ENCODE assay signal across 13 cellular contexts in genomic region chrX:25524150-25524549, GRCh38.
DNase-seq lines count a peak whose midpoint lies in the region; ATAC-seq and TF ChIP-seq lines count a peak whose summit lies in the region.
"Had no signal": no experiment of that assay in that cellular context is flagged by ENCODE, and none has a peak within 500 bp of the region (broad histone marks: within the 10 kb centered on the region; RNA-seq: fewer than 3 reads in every experiment).

No MANE protein-coding gene starts in this region.

- H3K36me3 ChIP-seq in ACC112 (ENCODE audit: insufficient read depth, low read length) (no peaks in the 10 kb centered on the region), IMR-90 (ENCODE audit: control insufficient read depth, insufficient read depth, low read length) (no peaks in the 10 kb centered on the region), brain microvascular endothelial cell (replicated peaks) (no peaks in the 10 kb centered on the region)
- H3K36me3 ChIP-seq: vagina had no signal

- TF ChIP-seq RAD21 in IMR-90 (IDR thresholded peaks at IDR 0.05; ENCODE audit: low read length), result no peak

- H3K79me2 ChIP-seq in ACC112 (ENCODE audit: control insufficient read depth, insufficient read depth, low read length, unreplicated experiment), result no peaks in the 10 kb centered on the region

- H3K4ac ChIP-seq in IMR-90 (ENCODE audit: low read depth, low read length), result no peak overlapping the region

- ATAC-seq in IMR-90 (ENCODE audit: low read depth) (no peak), T-cell (replicated peaks in 1 of 4) (no peak), GM21717 (IDR thresholded peaks at IDR 0.05; ENCODE audit: unreplicated experiment) (no peak), HG02870 (IDR thresholded peaks at IDR 0.05; ENCODE audit: unreplicated experiment) (no peak)
- ATAC-seq: activated T-cell treated with anti-CD3 and anti-CD28 coated beads, Interleukin-2, amount 50 U/mL, for 72 hours had no signal

- no peak overlapping the region for H4K8ac ChIP-seq in IMR-90 (ENCODE audit: low read depth in 2 of 2, low read length in 2 of 2)

- H3K4me1 Mint-ChIP-seq in T-cell, result no peaks in the 10 kb centered on the region

- H4K20me1 ChIP-seq in IMR-90 (ENCODE audit: insufficient read depth, low read length), result no peaks in the 10 kb centered on the region

- in situ Hi-C loops in IMR-90 (cut with MboI; ENCODE audit: low sequenced_read_pairs), result no loop called here
- in situ Hi-C loops in brain microvascular endothelial cell (cut with HindIII; ENCODE audit: low pct_ligation_motif_present, low sequenced_read_pairs), result no loop called here
- in situ Hi-C loops in KBM-7 (cut with MboI; ENCODE audit: low pct_unique_long_range_greater_than_20kb, low sequenced_read_pairs), result no loop called here

- H3K27ac ChIP-seq in ACC112 (ENCODE audit: low read depth, low read length) (0 out of 2 replicates have a peak overlapping the region, but pooled peaks have one; percentile 4), IMR-90 (ENCODE audit: insufficient read depth, low read length) (no peak overlapping the region), brain microvascular endothelial cell (no peak overlapping the region)
- H3K27ac ChIP-seq: vagina had no signal

- no peak overlapping the region for H2BK120ac ChIP-seq in IMR-90 (ENCODE audit: low read depth, low read length)

- H3K27ac Mint-ChIP-seq in T-cell, result no peak overlapping the region
- H3K27ac Mint-ChIP-seq: activated T-cell treated with anti-CD3 and anti-CD28 coated beads, Interleukin-2, amount 50 U/mL, for 72 hours had no signal

- no peaks in the 10 kb centered on the region for H3K79me1 ChIP-seq in IMR-90 (ENCODE audit: low read depth in 1 of 2, low read length in 2 of 2)

- peaks cover 0 to 3% (median 0%) of the 10 kb centered on the region in 3 donors for H3K9me3 Mint-ChIP-seq in T-cell
- H3K9me3 Mint-ChIP-seq: activated T-cell treated with anti-CD3 and anti-CD28 coated beads, Interleukin-2, amount 50 U/mL, for 72 hours had no signal

- H3K23ac ChIP-seq in IMR-90 (ENCODE audit: low read depth, low read length), result no peak overlapping the region

- H3K4me1 ChIP-seq in ACC112 (ENCODE audit: control insufficient read depth, insufficient read depth, low read length, unreplicated experiment) (no peaks in the 10 kb centered on the region), IMR-90 (ENCODE audit: control insufficient read depth, insufficient read depth, low read length) (no peaks in the 10 kb centered on the region)
- H3K4me1 ChIP-seq: vagina had no signal

- no peak overlapping the region for H3K9ac ChIP-seq in IMR-90 (ENCODE audit: low read depth, low read length)

- no peak overlapping the region for H2AK5ac ChIP-seq in IMR-90 (ENCODE audit: low read depth, low read length)

- H3K36me3 Mint-ChIP-seq in T-cell, result no peaks in the 10 kb centered on the region

- TF ChIP-seq POLR2A in IMR-90 (IDR thresholded peaks at IDR 0.05; ENCODE audit: low read depth, low read length), result no peak

- H3K4me3 ChIP-seq in ACC112 (ENCODE audit: low read depth, low read length), result peak overlapping the region; percentile 57
- no peak overlapping the region for H3K4me3 ChIP-seq in IMR-90 (ENCODE audit: insufficient read depth, low read depth, low read length)
- no peak overlapping the region for H3K4me3 ChIP-seq in brain microvascular endothelial cell (ENCODE audit: low read depth, low read length)
- H3K4me3 ChIP-seq: vagina had no signal

- TF ChIP-seq CTCF in IMR-90 (conservative IDR thresholded peaks at IDR 0.05; ENCODE audit: low read depth, low read length) (no peak), brain microvascular endothelial cell (IDR thresholded peaks at IDR 0.05; ENCODE audit: low read depth, low read length, missing control alignments) (peak; percentile 35)

- no peak overlapping the region for H3K4me3 Mint-ChIP-seq in T-cell
- H3K4me3 Mint-ChIP-seq: activated T-cell treated with anti-CD3 and anti-CD28 coated beads, Interleukin-2, amount 50 U/mL, for 72 hours had no signal

- no peaks in the 10 kb centered on the region for H3K9me1 ChIP-seq in IMR-90 (ENCODE audit: insufficient read depth, low read length)

- no peak overlapping the region for H3K4me2 ChIP-seq in IMR-90 (ENCODE audit: low read depth, low read length)

- H2BK5ac ChIP-seq in IMR-90 (ENCODE audit: low read depth, low read length, poor library complexity, severe bottlenecking), result no peak overlapping the region

- POLR2A ChIA-PET in IMR-90 (lab: Charles Lee; ENCODE audit: unreplicated experiment), result no interaction called here
- POLR2A ChIA-PET in T-cell (lab: Charles Lee), result no interaction called here

- BruUV-seq in IMR-90 (replicated peaks; lab: Mats Ljungman, UMichigan), result no TSS peak

- CTCF ChIA-PET in IMR-90 (lab: Yijun Ruan, JAX) (no interaction called here), T-cell (lab: Charles Lee) (no interaction called here)

- no peak overlapping the region for H2BK15ac ChIP-seq in IMR-90 (ENCODE audit: low read depth, low read length)

- H3K27me3 Mint-ChIP-seq in T-cell, result peaks cover 0 to 7% of the 10 kb centered on the region in 2 donors

- no peaks in the 10 kb centered on the region for H3K9me3 ChIP-seq in IMR-90 (ENCODE audit: control insufficient read depth, insufficient read depth, low read length)
- H3K9me3 ChIP-seq: vagina had no signal

- intact Hi-C loops in IMR-90 (cut with micrococcal nuclease), result loop anchor here (5.0 to 10.0 kb wide), 2 partner anchors 201 to 1663 kb away; no protein-coding TSS in a partner anchor

- DNase-seq in IMR-90 (peak; percentile 33), brain microvascular endothelial cell (peak; percentile 28), kidney glomerular epithelial cell (lab: John Stamatoyannopoulos, UW) (peak; percentile 4), KBM-7 (no peak), T-cell (no peak)
- DNase-seq: AML-193, HCEC 1CT, NCI-H187 had no signal

- no peak overlapping the region for H3K18ac ChIP-seq in IMR-90 (ENCODE audit: low read depth, low read length)

- no peaks in the 10 kb centered on the region for H3K27me3 ChIP-seq in ACC112 (ENCODE audit: insufficient read depth, low read length)
- H3K27me3 ChIP-seq in IMR-90 (ENCODE audit: control insufficient read depth, insufficient read depth, low read length), result no peaks in the 10 kb centered on the region
- H3K27me3 ChIP-seq in brain microvascular endothelial cell (replicated peaks), result no peaks in the 10 kb centered on the region
- H3K27me3 ChIP-seq: vagina had no signal

- H3K56ac ChIP-seq in IMR-90 (ENCODE audit: extremely low read depth, insufficient read depth, low read length), result no peak overlapping the region

- H3K14ac ChIP-seq in IMR-90 (replicated peaks; ENCODE audit: low read depth, low read length), result no peak overlapping the region

- H4K91ac ChIP-seq in IMR-90 (ENCODE audit: insufficient read depth, low read depth, low read length), result no peak overlapping the region

- no peak overlapping the region for H2BK20ac ChIP-seq in IMR-90 (ENCODE audit: low read depth, low read length)

- dilution Hi-C loops in IMR-90 (cut with HindIII; ENCODE audit: low sequenced_read_pairs, unreplicated experiment), result no loop called here

- no CpG with 5 or more reads among the region's 2 CpGs for WGBS in IMR-90 (ENCODE audit: extremely low coverage in 2 of 2, insufficient read length in 1 of 2), 2 experiments

- H4K5ac ChIP-seq in IMR-90 (ENCODE audit: low read depth, low read length), result no peak overlapping the region

- H2AFZ ChIP-seq in ACC112 (ENCODE audit: low read length, unreplicated experiment) (peak overlapping the region; percentile 29), IMR-90 (replicated peaks; ENCODE audit: low read length, poor library complexity) (no peak overlapping the region)

- no peak overlapping the region for H2AK9ac ChIP-seq in IMR-90 (replicated peaks; ENCODE audit: low read depth, low read length, poor library complexity)

TF ChIP-seq in IMR-90, 13 proteins besides CTCF, POLR2A, EP300 and RAD21:
- TF ChIP-seq CHD1 (IDR thresholded peaks at IDR 0.05; ENCODE audit: low read depth, low read length) (no peak), CEBPB (IDR thresholded peaks at IDR 0.05; ENCODE audit: low read depth, low read length) (peak; percentile 80)

Comparison
In these comparisons a context has a peak if more than half of its experiments do, and no peak if none do; other contexts are left out.
1. DNase-seq: peak in IMR-90 (single experiment), brain microvascular endothelial cell (single experiment) and kidney glomerular epithelial cell (single experiment); none in KBM-7 (single experiment) and T-cell (0 of 34).